In the genomic region with DNA sequence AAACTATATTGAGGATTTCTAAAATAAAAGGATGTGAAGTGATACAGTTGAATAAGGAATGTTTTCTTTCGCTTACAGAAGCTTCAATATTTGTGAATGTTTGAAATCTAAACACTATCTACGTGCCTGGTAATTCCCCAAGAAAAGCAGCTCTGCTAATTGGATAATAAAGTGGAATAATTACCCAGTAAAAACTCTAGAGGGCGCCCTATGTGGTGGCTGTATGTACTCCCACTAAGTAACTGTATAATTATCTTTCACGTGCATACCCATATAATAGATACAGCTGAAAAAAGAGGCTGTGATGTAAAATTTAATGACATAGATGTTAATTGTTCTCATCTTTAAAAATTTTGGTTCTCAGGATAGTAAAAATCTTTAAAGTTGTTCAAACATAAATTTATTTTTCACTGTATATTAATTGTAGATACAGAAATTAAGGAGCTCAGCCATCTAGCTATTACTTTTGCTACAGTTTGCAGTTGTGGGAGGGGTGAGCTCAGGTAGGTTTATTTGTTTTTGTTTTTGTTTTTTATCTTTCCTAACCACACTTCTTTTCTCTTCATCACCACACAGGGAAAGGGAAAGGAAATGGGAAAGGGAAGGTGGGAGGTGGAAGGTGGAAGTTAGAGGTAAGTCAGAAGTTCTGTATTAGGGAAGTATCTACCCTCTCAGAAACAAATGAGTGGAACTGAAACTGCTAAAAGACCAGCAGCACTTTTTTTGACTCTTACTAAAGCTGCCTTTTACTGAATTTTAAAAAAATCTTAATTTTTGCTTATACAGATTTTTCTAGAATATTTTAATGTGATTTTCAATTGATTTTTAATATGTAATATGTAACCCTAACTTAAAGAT, we compare ENCODE assay signal across 8 cellular contexts.
A peak's percentile ranks its signal among the peaks of the same experiment; 100 is the strongest.
DNase-seq lines count a peak whose midpoint lies in the region; ATAC-seq and TF ChIP-seq lines count a peak whose summit lies in the region.

No MANE protein-coding gene starts in this region.

- H3K27me3 ChIP-seq in uterus, result peaks cover 0 to 4% of the 10 kb centered on the region in 2 donors

- DNase-seq in NCI-H1417 (lab: John Stamatoyannopoulos, UW), result peak in 2 of 3 experiments; percentile 5 to 44
- no peak for DNase-seq in NCI-H1417 treated with DMSO at 0.1 percent for 48 hours (lab: John Stamatoyannopoulos, UW)
- DNase-seq in NCI-H460 (ENCODE audit: extremely low read depth, low read depth), result peak; percentile 14
- DNase-seq in dermis blood vessel endothelial cell, result peak; percentile 53
- DNase-seq in pulmonary artery endothelial cell (ENCODE audit: low read depth, low spot score), result peak; percentile 2
- no peak for DNase-seq in uterus
- no peak for DNase-seq in DMS79 (lab: John Stamatoyannopoulos, UW)

- no peak for TF ChIP-seq POLR2A in uterus (IDR thresholded peaks at IDR 0.05)

- H3K9me3 ChIP-seq in uterus, result no peaks in the 10 kb centered on the region

- no peaks in the 10 kb centered on the region for H3K36me3 ChIP-seq in uterus

- intact Hi-C loops in uterus (cut with DNase I; ENCODE audit: low total_unique reads), result no loop called here

- peak in 2 of 4 experiments; percentile 19 to 47 for TF ChIP-seq CTCF in uterus (IDR thresholded peaks at IDR 0.05)

- ATAC-seq in HG02763 (IDR thresholded peaks at IDR 0.05; ENCODE audit: unreplicated experiment), result peak; percentile 77

- no peak overlapping the region for H3K27ac ChIP-seq in uterus

- no peak overlapping the region for H3K4me3 ChIP-seq in uterus

- no peaks in the 10 kb centered on the region for H3K4me1 ChIP-seq in uterus

Comparison
In these comparisons a context has a peak if more than half of its experiments do, and no peak if none do; other contexts are left out.
1. DNase-seq: peak in NCI-H1417 (2 of 3), NCI-H460 (single experiment), dermis blood vessel endothelial cell (single experiment) and pulmonary artery endothelial cell (single experiment); none in NCI-H1417 treated with DMSO at 0.1 percent for 48 hours (single experiment), uterus (0 of 2) and DMS79 (single experiment).